Comparison of ENCODE assay signal across 8 cellular contexts in genomic region chr11:67239795-67240574, GRCh38. TPM values are rescaled to one million over a fixed set of nuclear protein-coding genes. Genes with fewer than 3 reads are reported as not detected.
DNase-seq lines count a peak whose midpoint lies in the region; ATAC-seq and TF ChIP-seq lines count a peak whose summit lies in the region.

No MANE protein-coding gene starts in this region.

- H3K4me3 ChIP-seq in epithelial cell of proximal tubule (ENCODE audit: low read depth, low read length): peak overlapping the region; percentile 66

- no peak for TF ChIP-seq EP300 in Ishikawa (IDR thresholded peaks at IDR 0.05; ENCODE audit: borderline replicate concordance)

- no peak for TF ChIP-seq RAD21 in Ishikawa (IDR thresholded peaks at IDR 0.05; ENCODE audit: low read depth)

- DNase-seq in DMS153 (lab: John Stamatoyannopoulos, UW): peak; percentile 98
- DNase-seq in OCI-M2 (lab: John Stamatoyannopoulos, UW; ENCODE audit: unreplicated experiment): peak; percentile 69
- peak; percentile 91 for DNase-seq in activated T-cell treated with anti-CD3 and anti-CD28 coated beads, Interleukin-2, amount 50 U/mL, for 1 hour
- peak; percentile 80 for DNase-seq in epithelial cell of proximal tubule (ENCODE audit: low read depth)
- DNase-seq in mucosa of gallbladder (ENCODE audit: low spot score): peak; percentile 98
- peak; percentile 92 for DNase-seq in stimulated activated CD8-positive, alpha-beta memory T cell treated with anti-CD3 and anti-CD28 coated beads, Interleukin-4, amount 100 ng/mL, for 24 hours (ENCODE audit: low read depth)

- no peak for TF ChIP-seq CTCF in epithelial cell of proximal tubule (conservative IDR thresholded peaks at IDR 0.05; ENCODE audit: low read depth, low read length)

- ATAC-seq in GM21576 (IDR thresholded peaks at IDR 0.05; ENCODE audit: unreplicated experiment): peak; percentile 84

TF ChIP-seq in Ishikawa, 13 proteins besides CTCF, POLR2A, EP300 and RAD21:
- TF ChIP-seq NFIC (IDR thresholded peaks at IDR 0.05): no peak
- no peak for TF ChIP-seq CEBPB (IDR thresholded peaks at IDR 0.05)
- TF ChIP-seq EGR1 (IDR thresholded peaks at IDR 0.05): peak; percentile 16; the same call in 1 of the 2 replicates
- peak; percentile 70 for TF ChIP-seq CREB1 (IDR thresholded peaks at IDR 0.05; ENCODE audit: low read depth)
- 0 out of 2 replicates have a peak, but pooled peaks have one; percentile 38 for TF ChIP-seq TCF12 (IDR thresholded peaks at IDR 0.05; ENCODE audit: low read depth)
- TF ChIP-seq, protein P1, sequence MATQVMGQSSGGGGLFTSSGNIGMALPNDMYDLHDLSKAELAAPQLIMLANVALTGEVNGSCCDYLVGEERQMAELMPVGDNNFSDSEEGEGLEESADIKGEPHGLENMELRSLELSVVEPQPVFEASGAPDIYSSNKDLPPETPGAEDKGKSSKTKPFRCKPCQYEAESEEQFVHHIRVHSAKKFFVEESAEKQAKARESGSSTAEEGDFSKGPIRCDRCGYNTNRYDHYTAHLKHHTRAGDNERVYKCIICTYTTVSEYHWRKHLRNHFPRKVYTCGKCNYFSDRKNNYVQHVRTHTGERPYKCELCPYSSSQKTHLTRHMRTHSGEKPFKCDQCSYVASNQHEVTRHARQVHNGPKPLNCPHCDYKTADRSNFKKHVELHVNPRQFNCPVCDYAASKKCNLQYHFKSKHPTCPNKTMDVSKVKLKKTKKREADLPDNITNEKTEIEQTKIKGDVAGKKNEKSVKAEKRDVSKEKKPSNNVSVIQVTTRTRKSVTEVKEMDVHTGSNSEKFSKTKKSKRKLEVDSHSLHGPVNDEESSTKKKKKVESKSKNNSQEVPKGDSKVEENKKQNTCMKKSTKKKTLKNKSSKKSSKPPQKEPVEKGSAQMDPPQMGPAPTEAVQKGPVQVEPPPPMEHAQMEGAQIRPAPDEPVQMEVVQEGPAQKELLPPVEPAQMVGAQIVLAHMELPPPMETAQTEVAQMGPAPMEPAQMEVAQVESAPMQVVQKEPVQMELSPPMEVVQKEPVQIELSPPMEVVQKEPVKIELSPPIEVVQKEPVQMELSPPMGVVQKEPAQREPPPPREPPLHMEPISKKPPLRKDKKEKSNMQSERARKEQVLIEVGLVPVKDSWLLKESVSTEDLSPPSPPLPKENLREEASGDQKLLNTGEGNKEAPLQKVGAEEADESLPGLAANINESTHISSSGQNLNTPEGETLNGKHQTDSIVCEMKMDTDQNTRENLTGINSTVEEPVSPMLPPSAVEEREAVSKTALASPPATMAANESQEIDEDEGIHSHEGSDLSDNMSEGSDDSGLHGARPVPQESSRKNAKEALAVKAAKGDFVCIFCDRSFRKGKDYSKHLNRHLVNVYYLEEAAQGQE (IDR thresholded peaks at IDR 0.05; ENCODE audit: low read depth): no peak
- TF ChIP-seq ZBTB7A (IDR thresholded peaks at IDR 0.05; ENCODE audit: low read depth): no peak
- peak; percentile 35; the same call in 1 of the 2 replicates for TF ChIP-seq TEAD4 (IDR thresholded peaks at IDR 0.05)
- TF ChIP-seq FOXM1 (IDR thresholded peaks at IDR 0.05; ENCODE audit: borderline replicate concordance, low read depth): no peak
- TF ChIP-seq TAF1 (IDR thresholded peaks at IDR 0.05; ENCODE audit: low read depth): peak; percentile 99
- TF ChIP-seq MAX (IDR thresholded peaks at IDR 0.05): peak; percentile 96
- TF ChIP-seq YY1 (IDR thresholded peaks at IDR 0.05; ENCODE audit: low read depth): peak; percentile 80
- TF ChIP-seq USF1 (IDR thresholded peaks at IDR 0.05): peak; percentile 30

RNA-seq across cellular contexts. Expression of gene GRK2, which starts 26.3 kb away (rescaled TPM):
- total RNA-seq in epithelial cell of proximal tubule (46.8 and 66.4 TPM in 2 replicates), mucosa of gallbladder (86.1 TPM)

RNA-seq across cellular contexts. Expression of gene ANKRD13D, which starts 49.1 kb away (rescaled TPM):
- total RNA-seq in epithelial cell of proximal tubule: 31.6 and 32.3 TPM in 2 replicates
- total RNA-seq in mucosa of gallbladder: 80.5 TPM

Comparison
In these comparisons a context has a peak if more than half of its experiments do, and no peak if none do; other contexts are left out.
1. Peak in every context shown above with its lines: DNase-seq, ATAC-seq and H3K4me3 ChIP-seq.